19 cellular contexts compared by ENCODE assay signal in genomic region chr19:33509774-33510173, GRCh38. TPM values are rescaled to one million over a fixed set of nuclear protein-coding genes. Genes with fewer than 3 reads are reported as not detected.
DNase-seq lines count a peak whose midpoint lies in the region; ATAC-seq and TF ChIP-seq lines count a peak whose summit lies in the region.
"Had no signal": no experiment of that assay in that cellular context is flagged by ENCODE, and none has a peak within 500 bp of the region (broad histone marks: within the 10 kb centered on the region; RNA-seq: fewer than 3 reads in every experiment).

No MANE protein-coding gene starts in this region.

- H3K36me3 ChIP-seq in HEK293 (ENCODE audit: control insufficient read depth in 2 of 2, insufficient read depth in 1 of 2, low read length in 2 of 2) (peaks cover 6 to 19% of the 10 kb centered on the region in 2 experiments; a peak in 2 of 3 replicates), Peyer's patch (peaks cover 0 to 48% (median 0%) of the 10 kb centered on the region in 3 donors), stomach (peaks cover 0 to 63% (median 47%) of the 10 kb centered on the region in 4 donors)
- H3K36me3 ChIP-seq: HAP-1 had no signal

- DNase-seq in Peyer's patch, result no peak
- DNase-seq in foreskin keratinocyte, result peak in 1 of 2 donors; percentile 12
- DNase-seq in stomach, result peak; percentile 67
- DNase-seq in activated naive CD4-positive, alpha-beta T cell (lab: John Stamatoyannopoulos, UW), result no peak
- no peak for DNase-seq in midbrain (lab: John Stamatoyannopoulos, UW)
- DNase-seq: ACHN, DMS79 treated with DMSO at 0.1 percent for 48 hours, Karpas-422, NCI-H1048, NCI-H2081, NCI-H2171 treated with DMSO at 0.1 percent for 48 hours, NCI-H446, NCI-H526 treated with DMSO at 0.1 percent for 48 hours, SHP77 had no signal

- no peak overlapping the region for H3K27ac ChIP-seq in HEK293 (ENCODE audit: extremely low read depth, low read depth, low read length)
- peak overlapping the region in 3 of 4 donors; percentile 32 to 83 (median 74) for H3K27ac ChIP-seq in Peyer's patch
- no peak overlapping the region for H3K27ac ChIP-seq in foreskin keratinocyte
- H3K27ac ChIP-seq in stomach, result no peak overlapping the region
- H3K27ac ChIP-seq: C4-2B had no signal

- H3K4me3 ChIP-seq in HEK293 (ENCODE audit: low read depth, low read length) (no peak overlapping the region), Peyer's patch (no peak overlapping the region), stomach (no peak overlapping the region)
- H3K4me3 ChIP-seq: HAP-1 had no signal

- TF ChIP-seq CTCF in HEK293 (tag by site-specific recombination; IDR thresholded peaks at IDR 0.05) (no peak), Peyer's patch (IDR thresholded peaks at IDR 0.05) (no peak), foreskin keratinocyte (conservative IDR thresholded peaks at IDR 0.05) (no peak), stomach (IDR thresholded peaks at IDR 0.05) (no peak)

- no peaks in the 10 kb centered on the region for H3K9me3 ChIP-seq in HEK293 (ENCODE audit: control insufficient read depth, insufficient read depth, low read depth, low read length)
- no peaks in the 10 kb centered on the region for H3K9me3 ChIP-seq in Peyer's patch
- H3K9me3 ChIP-seq in stomach, result no peaks in the 10 kb centered on the region
- H3K9me3 ChIP-seq: HAP-1 had no signal

- WGBS in stomach, 5 donors, result 39 to 71% (median 61%) methylated on average over 14 to 15 of the region's 15 CpGs

- no peak for TF ChIP-seq EP300 in stomach (IDR thresholded peaks at IDR 0.05)

- POLR2A ChIA-PET in HEK293 (lab: Yijun Ruan, JAX), result interaction anchor here (0.6 kb wide), 1 partner anchor 14 kb away, joined by 3 read pairs; no protein-coding TSS in a partner anchor

- no peaks in the 10 kb centered on the region for H3K4me1 ChIP-seq in HEK293 (ENCODE audit: control insufficient read depth, insufficient read depth, low read length)
- H3K4me1 ChIP-seq in Peyer's patch, result no peaks in the 10 kb centered on the region
- no peaks in the 10 kb centered on the region for H3K4me1 ChIP-seq in foreskin keratinocyte
- peaks cover 0 to 21% (median 15%) of the 10 kb centered on the region in 4 donors for H3K4me1 ChIP-seq in stomach
- H3K4me1 ChIP-seq: HAP-1 had no signal

- H3K27me3 ChIP-seq in Peyer's patch, result no peaks in the 10 kb centered on the region
- no peaks in the 10 kb centered on the region for H3K27me3 ChIP-seq in foreskin keratinocyte
- H3K27me3 ChIP-seq in stomach, result no peaks in the 10 kb centered on the region

- TF ChIP-seq POLR2A in Peyer's patch (IDR thresholded peaks at IDR 0.05), result no peak
- TF ChIP-seq POLR2A in stomach (IDR thresholded peaks at IDR 0.05), result no peak

- ATAC-seq in foreskin keratinocyte (peak; percentile 26), HG02759 (IDR thresholded peaks at IDR 0.05; ENCODE audit: unreplicated experiment) (no peak)
- ATAC-seq: SK-N-SH treated with all-trans-retinoic acid at 6 μM for 48 hours had no signal

- intact Hi-C loops in stomach (cut with DNase I; ENCODE audit: low total_unique reads), result no loop called here

- CTCF ChIA-PET in HEK293 (lab: Yijun Ruan, JAX), result interaction anchor here (2.8 kb wide), 1 partner anchor 79 kb away, joined by 8 read pairs; no protein-coding TSS in a partner anchor

TF ChIP-seq in HEK293, 187 proteins besides CTCF, POLR2A, EP300 and RAD21:
- TF ChIP-seq ZNF341 (tag by site-specific recombination; IDR thresholded peaks at IDR 0.05; ENCODE audit: low read depth) (peak; percentile 84), ZNF211 (tag by site-specific recombination; IDR thresholded peaks at IDR 0.05; ENCODE audit: low read depth) (no peak), ZNF274 (IDR thresholded peaks at IDR 0.05; ENCODE audit: low read length) (no peak), ZNF274 (tag by site-specific recombination; IDR thresholded peaks at IDR 0.05; ENCODE audit: borderline replicate concordance) (no peak), SCRT2 (tag by site-specific recombination; IDR thresholded peaks at IDR 0.05) (peak; percentile 70)
TF ChIP-seq in HEK293: peak in this region for 2.

RNA-seq across cellular contexts. Expression of gene PEPD, which starts 11.8 kb away (rescaled TPM):
- 1,000 to 10,000 TPM in 1 of 4 donors, 100 to 1,000 TPM in 3; 116 to 1,166 (median 748) TPM for total RNA-seq in Peyer's patch
- total RNA-seq in foreskin keratinocyte, result 25.9 and 28.1 TPM in 2 replicates
- polyA plus RNA-seq in foreskin keratinocyte, result 29.6 and 31.5 TPM in 2 replicates
- 10 to 100 TPM in 4 of 5 donors, 1 to 10 TPM in 1; 8.8 to 99.4 (median 23.9) TPM for total RNA-seq in stomach
- polyA plus RNA-seq in stomach, result 10 to 100 TPM; 36.8 to 54.7 (median 49.3) TPM

Comparison
In these comparisons a context has a peak if more than half of its experiments do, and no peak if none do; other contexts are left out.
1. H3K27ac ChIP-seq: peak in Peyer's patch (3 of 4); none in HEK293 (single experiment), foreskin keratinocyte (single experiment) and stomach (0 of 5).